9 cellular contexts compared by ENCODE assay signal in genomic region chr11:13963949-13964770, GRCh38. TPM values are rescaled to one million over a fixed set of nuclear protein-coding genes. Genes with fewer than 3 reads are reported as not detected.
DNase-seq lines count a peak whose midpoint lies in the region; ATAC-seq and TF ChIP-seq lines count a peak whose summit lies in the region.
"Had no signal": no experiment of that assay in that cellular context is flagged by ENCODE, and none has a peak within 500 bp of the region (broad histone marks: within the 10 kb centered on the region; RNA-seq: fewer than 3 reads in every experiment).

No MANE protein-coding gene starts in this region.

- H3K18ac ChIP-seq in mesenchymal stem cell (ENCODE audit: low read depth in 1 of 2, low read length in 2 of 2), result no peak overlapping the region

- TF ChIP-seq POLR2A in uterus (IDR thresholded peaks at IDR 0.05), result no peak

- H4K91ac ChIP-seq in mesenchymal stem cell (ENCODE audit: low read length), result no peak overlapping the region

- no peak overlapping the region for H3K23ac ChIP-seq in mesenchymal stem cell (ENCODE audit: low read length in 2 of 2)

- BruUV-seq in MCF 10A (replicated peaks; lab: Mats Ljungman, UMichigan), result no TSS peak

- H3K27ac Mint-ChIP-seq in MCF 10A (ENCODE audit: low read depth, unreplicated experiment), result no peak overlapping the region
- H3K27ac Mint-ChIP-seq in central memory CD8-positive, alpha-beta T cell (ENCODE audit: low read depth), result no peak overlapping the region

- H4K8ac ChIP-seq in mesenchymal stem cell (ENCODE audit: low read length), result no peak overlapping the region

- H3K27me3 ChIP-seq in mesenchymal stem cell (ENCODE audit: control insufficient read depth in 1 of 2, insufficient read depth in 1 of 2, low read length in 2 of 2), result peaks cover 6 to 85% of the 10 kb centered on the region in 2 experiments
- H3K27me3 ChIP-seq in uterus, result peaks cover 0 to 5% of the 10 kb centered on the region in 2 donors

- H3K4me3 ChIP-seq in mesenchymal stem cell (ENCODE audit: insufficient read depth in 1 of 2, low read depth in 1 of 2, low read length in 2 of 2) (peak overlapping the region in 1 of 2 experiments; percentile 80), uterus (peak overlapping the region; percentile 42 to 53)

- no peaks in the 10 kb centered on the region for H3K9me3 Mint-ChIP-seq in MCF 10A (ENCODE audit: unreplicated experiment)
- no peaks in the 10 kb centered on the region for H3K9me3 Mint-ChIP-seq in central memory CD8-positive, alpha-beta T cell

- H2BK5ac ChIP-seq in mesenchymal stem cell (ENCODE audit: low read depth, low read length, poor library complexity, severe bottlenecking), result no peak overlapping the region

- in situ Hi-C loops in T47D (cut with HindIII; ENCODE audit: low pct_unique_long_range_greater_than_20kb, low sequenced_read_pairs), result no loop called here

- peaks cover 93% of the 10 kb centered on the region for H3K27me3 Mint-ChIP-seq in MCF 10A (ENCODE audit: insufficient read depth, unreplicated experiment)
- H3K27me3 Mint-ChIP-seq in central memory CD8-positive, alpha-beta T cell, result peaks cover 87% of the 10 kb centered on the region

- H2AFZ ChIP-seq in mesenchymal stem cell (ENCODE audit: low read depth, low read length), result no peak overlapping the region

- H3K9me3 ChIP-seq in mesenchymal stem cell (ENCODE audit: control insufficient read depth, low read length) (no peaks in the 10 kb centered on the region), uterus (no peaks in the 10 kb centered on the region)

- no peak overlapping the region for H2AK5ac ChIP-seq in mesenchymal stem cell (ENCODE audit: low read length, severe bottlenecking)

- 5% methylated on average over 57 of the region's 62 CpGs for WGBS in mesenchymal stem cell

- no peak for ATAC-seq in central memory CD8-positive, alpha-beta T cell (replicated peaks; ENCODE audit: extremely low read depth, poor library complexity, severe bottlenecking)
- ATAC-seq in GM19023 (IDR thresholded peaks at IDR 0.05; ENCODE audit: unreplicated experiment), result no peak

- H2BK12ac ChIP-seq in mesenchymal stem cell (ENCODE audit: low read length in 2 of 2), result no peak overlapping the region

- H3K4me1 ChIP-seq in mesenchymal stem cell (ENCODE audit: control insufficient read depth, insufficient read depth, low read depth, low read length) (peaks cover 19% of the 10 kb centered on the region), uterus (peaks cover 0 to 4% of the 10 kb centered on the region in 2 donors)

- intact Hi-C loops in MCF 10A (cut with micrococcal nuclease) (no loop called here), uterus (cut with DNase I; ENCODE audit: low total_unique reads) (no loop called here)

- H3K27ac ChIP-seq in mesenchymal stem cell (ENCODE audit: low read length, poor library complexity, severe bottlenecking) (no peak overlapping the region), uterus (peak overlapping the region; percentile 73 to 79)

- H3K9ac ChIP-seq in mesenchymal stem cell (ENCODE audit: low read length), result peak overlapping the region; percentile 77

- no peak overlapping the region for H2BK120ac ChIP-seq in mesenchymal stem cell (ENCODE audit: low read depth, low read length)

- H3K79me1 ChIP-seq in mesenchymal stem cell (replicated peaks; ENCODE audit: low read length, poor library complexity, severe bottlenecking), result no peaks in the 10 kb centered on the region

- CTCF ChIA-PET in MCF 10A (lab: Yijun Ruan, JAX), result interaction anchor here (0.6 to 4.8 kb wide), 10 partner anchors 8 to 371 kb away, joined by 3 to 29 read pairs (median 3); no protein-coding TSS in a partner anchor

- TF ChIP-seq CTCF in MCF 10A (IDR thresholded peaks at IDR 0.05; ENCODE audit: unreplicated experiment), result no peak
- peak in 1 of 4 experiments; percentile 3 for TF ChIP-seq CTCF in uterus (IDR thresholded peaks at IDR 0.05)

- no peak overlapping the region for H3K4me2 ChIP-seq in mesenchymal stem cell (ENCODE audit: low read length, poor library complexity, severe bottlenecking)

- no peak overlapping the region for H3K4me3 Mint-ChIP-seq in MCF 10A (ENCODE audit: unreplicated experiment)
- H3K4me3 Mint-ChIP-seq in central memory CD8-positive, alpha-beta T cell, result peak overlapping the region; percentile 61

- POLR2A ChIA-PET in MCF 10A (lab: Yijun Ruan, JAX), result no interaction called here

- H3K4ac ChIP-seq in mesenchymal stem cell (ENCODE audit: low read depth in 1 of 2, low read length in 2 of 2), result no peak overlapping the region

- H3K14ac ChIP-seq in mesenchymal stem cell (ENCODE audit: low read length in 2 of 2), result no peak overlapping the region

- H2BK15ac ChIP-seq in mesenchymal stem cell (ENCODE audit: low read depth, poor library complexity, severe bottlenecking), result no peak overlapping the region

- no peaks in the 10 kb centered on the region for H3K36me3 Mint-ChIP-seq in MCF 10A (ENCODE audit: insufficient read depth, unreplicated experiment)
- H3K36me3 Mint-ChIP-seq in central memory CD8-positive, alpha-beta T cell (ENCODE audit: insufficient read depth), result no peaks in the 10 kb centered on the region

- no peaks in the 10 kb centered on the region for H3K4me1 Mint-ChIP-seq in MCF 10A (ENCODE audit: insufficient read depth, unreplicated experiment)
- H3K4me1 Mint-ChIP-seq in central memory CD8-positive, alpha-beta T cell, result peaks cover 8% of the 10 kb centered on the region

- H3K36me3 ChIP-seq in mesenchymal stem cell (ENCODE audit: control insufficient read depth in 1 of 2, insufficient read depth in 2 of 2, low read depth in 1 of 2, low read length in 2 of 2), result no peaks in the 10 kb centered on the region
- H3K36me3 ChIP-seq in uterus, result no peaks in the 10 kb centered on the region

- DNase-seq in T47D (ENCODE audit: low read depth in 1 of 2, low spot score in 1 of 2) (peak; percentile 50 to 79), MCF 10A (ENCODE audit: unreplicated experiment) (no peak), mesenchymal stem cell (no peak), uterus (peak; percentile 16 to 37), ureter (ENCODE audit: low spot score) (no peak), occipital lobe (lab: John Stamatoyannopoulos, UW) (no peak)
- no peak for DNase-seq in central memory CD8-positive, alpha-beta T cell (ENCODE audit: low spot score in 2 of 2)
- DNase-seq: DMS153 had no signal

RNA-seq across cellular contexts. Expression of gene SPON1, which starts 1.6 kb away (rescaled TPM):
- not detected in 2 replicates for total RNA-seq in MCF 10A (2022)
- polyA plus RNA-seq in mesenchymal stem cell (2013, experiment 1 of 2), result 0.01 TPM
- not detected for polyA plus RNA-seq in mesenchymal stem cell (2013, experiment 2 of 2)
- 100 to 1,000 TPM in 1 of 4 donors, 10 to 100 TPM in 3; 18.8 to 139 (median 28.8) TPM for total RNA-seq in uterus
- 37.1 TPM for total RNA-seq in ureter
- total RNA-seq in occipital lobe, result 31.5 TPM

Comparison
In these comparisons a context has a peak if more than half of its experiments do, and no peak if none do; other contexts are left out.
1. DNase-seq: peak in T47D (2 of 2) and uterus (2 of 2); none in MCF 10A (single experiment), central memory CD8-positive, alpha-beta T cell (0 of 2), mesenchymal stem cell (single experiment), ureter (single experiment) and occipital lobe (single experiment).
2. RNA of gene SPON1, which starts 1.6 kb away (total RNA-seq): 37.1 TPM in ureter (single experiment), 18.8 to 139 TPM in uterus and 31.5 TPM in occipital lobe (single experiment); not detected in MCF 10A; every median in the first group is over 10 times any median in the second.